ENCODE assay signal across 1 cellular context in the genomic region with DNA sequence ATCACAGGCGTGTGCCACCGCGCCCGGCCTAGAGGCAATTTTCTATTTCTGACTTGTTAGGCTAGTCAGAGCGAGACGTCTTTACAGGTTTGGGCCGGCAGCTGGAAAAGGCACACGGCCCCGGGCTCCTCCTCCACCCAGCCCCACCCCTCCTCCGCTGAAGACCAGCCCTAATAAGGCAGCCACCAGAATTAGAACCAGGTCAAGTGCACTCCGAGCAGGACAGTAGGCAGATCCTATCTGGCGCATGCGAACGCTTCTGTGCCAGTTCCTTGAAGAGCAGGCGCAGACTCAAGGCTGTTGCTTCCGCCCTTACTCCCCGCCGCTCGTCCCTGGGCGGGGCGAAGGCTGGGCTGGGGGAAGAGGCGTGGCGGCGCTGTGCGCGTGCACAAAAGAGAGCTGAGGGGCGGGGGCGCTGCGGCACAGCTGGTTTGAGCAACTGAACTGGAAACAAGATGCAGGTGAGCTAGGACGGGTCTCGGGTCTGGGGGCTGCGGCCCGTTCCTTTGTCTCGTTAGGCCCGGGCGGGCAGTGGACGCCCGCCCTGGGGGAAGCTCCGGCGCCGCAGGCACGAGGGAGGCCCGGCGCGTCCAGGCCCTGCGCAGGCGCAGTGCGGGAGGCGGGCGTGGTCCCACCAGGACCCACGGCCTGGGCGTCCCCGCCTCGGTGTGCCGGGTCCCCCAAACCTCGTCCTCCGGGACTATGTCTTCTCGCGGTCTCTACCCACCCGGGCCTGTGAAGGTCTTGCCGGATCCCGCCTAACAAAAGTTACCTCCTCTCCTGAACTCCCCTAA.
TF ChIP-seq lines count a peak whose summit lies in the region.

Gene PDCL3, plus strand, starts transcription at position 381 of the 794 bp plus-strand sequence. Its CDS starts 75 bp downstream, at position 456.

TF ChIP-seq in HepG2, 621 proteins besides CTCF, POLR2A, EP300 and RAD21 (continued from another document and continues in another):
- peak; percentile 78; the same call in 1 of the 2 replicates for TF ChIP-seq ZNF784 (CRISPR knock-in tag; IDR thresholded peaks at IDR 0.05; ENCODE audit: borderline replicate concordance)
- no peak for TF ChIP-seq LCORL (IDR thresholded peaks at IDR 0.05)
- peak; percentile 83 for TF ChIP-seq LCORL (CRISPR knock-in tag; IDR thresholded peaks at IDR 0.05)
- no peak for TF ChIP-seq ZC3H13 (CRISPR knock-in tag; IDR thresholded peaks at IDR 0.05)
- peak; percentile 91 for TF ChIP-seq SKIL (CRISPR knock-in tag; IDR thresholded peaks at IDR 0.05; ENCODE audit: borderline replicate concordance)
- no peak for TF ChIP-seq MBD4 (IDR thresholded peaks at IDR 0.05; ENCODE audit: borderline replicate concordance, low read length)
- TF ChIP-seq, protein P1, sequence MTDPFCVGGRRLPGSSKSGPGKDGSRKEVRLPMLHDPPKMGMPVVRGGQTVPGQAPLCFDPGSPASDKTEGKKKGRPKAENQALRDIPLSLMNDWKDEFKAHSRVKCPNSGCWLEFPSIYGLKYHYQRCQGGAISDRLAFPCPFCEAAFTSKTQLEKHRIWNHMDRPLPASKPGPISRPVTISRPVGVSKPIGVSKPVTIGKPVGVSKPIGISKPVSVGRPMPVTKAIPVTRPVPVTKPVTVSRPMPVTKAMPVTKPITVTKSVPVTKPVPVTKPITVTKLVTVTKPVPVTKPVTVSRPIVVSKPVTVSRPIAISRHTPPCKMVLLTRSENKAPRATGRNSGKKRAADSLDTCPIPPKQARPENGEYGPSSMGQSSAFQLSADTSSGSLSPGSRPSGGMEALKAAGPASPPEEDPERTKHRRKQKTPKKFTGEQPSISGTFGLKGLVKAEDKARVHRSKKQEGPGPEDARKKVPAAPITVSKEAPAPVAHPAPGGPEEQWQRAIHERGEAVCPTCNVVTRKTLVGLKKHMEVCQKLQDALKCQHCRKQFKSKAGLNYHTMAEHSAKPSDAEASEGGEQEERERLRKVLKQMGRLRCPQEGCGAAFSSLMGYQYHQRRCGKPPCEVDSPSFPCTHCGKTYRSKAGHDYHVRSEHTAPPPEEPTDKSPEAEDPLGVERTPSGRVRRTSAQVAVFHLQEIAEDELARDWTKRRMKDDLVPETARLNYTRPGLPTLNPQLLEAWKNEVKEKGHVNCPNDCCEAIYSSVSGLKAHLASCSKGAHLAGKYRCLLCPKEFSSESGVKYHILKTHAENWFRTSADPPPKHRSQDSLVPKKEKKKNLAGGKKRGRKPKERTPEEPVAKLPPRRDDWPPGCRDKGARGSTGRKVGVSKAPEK (CRISPR knock-in tag; IDR thresholded peaks at IDR 0.05; ENCODE audit: borderline replicate concordance), result no peak
- TF ChIP-seq, protein P2, sequence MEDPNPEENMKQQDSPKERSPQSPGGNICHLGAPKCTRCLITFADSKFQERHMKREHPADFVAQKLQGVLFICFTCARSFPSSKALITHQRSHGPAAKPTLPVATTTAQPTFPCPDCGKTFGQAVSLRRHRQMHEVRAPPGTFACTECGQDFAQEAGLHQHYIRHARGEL (CRISPR knock-in tag; IDR thresholded peaks at IDR 0.05), result no peak; the same call in 1 of the 2 replicates
- TF ChIP-seq ZSCAN25 (CRISPR knock-in tag; IDR thresholded peaks at IDR 0.05), result peak; percentile 65
- peak; percentile 69 for TF ChIP-seq ZNF773 (CRISPR knock-in tag; IDR thresholded peaks at IDR 0.05; ENCODE audit: borderline replicate concordance)
- TF ChIP-seq ZEB1 (IDR thresholded peaks at IDR 0.05; ENCODE audit: insufficient replicate concordance, low read depth), result no peak
- TF ChIP-seq TCF12 (IDR thresholded peaks at IDR 0.05), result no peak
- 0 out of 2 replicates have a peak, but pooled peaks have one; percentile 63 for TF ChIP-seq TCF12 (CRISPR knock-in tag; IDR thresholded peaks at IDR 0.05)
- peak; percentile 92 for TF ChIP-seq TARDBP (CRISPR knock-in tag; IDR thresholded peaks at IDR 0.05)
- peak; percentile 77 for TF ChIP-seq ZNF772 (CRISPR knock-in tag; IDR thresholded peaks at IDR 0.05)
- peak; percentile 97 for TF ChIP-seq MTERF4 (CRISPR knock-in tag; IDR thresholded peaks at IDR 0.05)
- TF ChIP-seq XRCC5 (optimal IDR thresholded peaks at IDR 0.05; ENCODE audit: low read length), result peak; percentile 66
- TF ChIP-seq EZH2 (conservative IDR thresholded peaks at IDR 0.05; ENCODE audit: low read depth, low read length), result no peak
- peak; percentile 84 for TF ChIP-seq FOXC1 (CRISPR knock-in tag; IDR thresholded peaks at IDR 0.05; ENCODE audit: borderline replicate concordance)
- TF ChIP-seq, protein P3, sequence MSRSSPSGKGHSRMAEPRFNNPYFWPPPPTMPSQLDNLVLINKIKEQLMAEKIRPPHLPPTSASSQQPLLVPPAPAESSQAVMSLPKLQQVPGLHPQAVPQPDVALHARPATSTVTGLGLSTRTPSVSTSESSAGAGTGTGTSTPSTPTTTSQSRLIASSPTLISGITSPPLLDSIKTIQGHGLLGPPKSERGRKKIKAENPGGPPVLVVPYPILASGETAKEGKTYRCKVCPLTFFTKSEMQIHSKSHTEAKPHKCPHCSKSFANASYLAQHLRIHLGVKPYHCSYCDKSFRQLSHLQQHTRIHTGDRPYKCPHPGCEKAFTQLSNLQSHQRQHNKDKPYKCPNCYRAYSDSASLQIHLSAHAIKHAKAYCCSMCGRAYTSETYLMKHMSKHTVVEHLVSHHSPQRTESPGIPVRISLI (CRISPR knock-in tag; IDR thresholded peaks at IDR 0.05; ENCODE audit: borderline replicate concordance), result peak; percentile 7; the same call in 1 of the 2 replicates
- 0 out of 2 replicates have a peak, but pooled peaks have one; percentile 30 for TF ChIP-seq ZBTB3 (CRISPR knock-in tag; IDR thresholded peaks at IDR 0.05; ENCODE audit: borderline replicate concordance, low read depth)
- 0 out of 2 replicates have a peak, but pooled peaks have one; percentile 76 for TF ChIP-seq DZIP1 (CRISPR knock-in tag; IDR thresholded peaks at IDR 0.05)
- peak; percentile 84 for TF ChIP-seq SALL1 (CRISPR knock-in tag; IDR thresholded peaks at IDR 0.05)
- TF ChIP-seq, protein P4, sequence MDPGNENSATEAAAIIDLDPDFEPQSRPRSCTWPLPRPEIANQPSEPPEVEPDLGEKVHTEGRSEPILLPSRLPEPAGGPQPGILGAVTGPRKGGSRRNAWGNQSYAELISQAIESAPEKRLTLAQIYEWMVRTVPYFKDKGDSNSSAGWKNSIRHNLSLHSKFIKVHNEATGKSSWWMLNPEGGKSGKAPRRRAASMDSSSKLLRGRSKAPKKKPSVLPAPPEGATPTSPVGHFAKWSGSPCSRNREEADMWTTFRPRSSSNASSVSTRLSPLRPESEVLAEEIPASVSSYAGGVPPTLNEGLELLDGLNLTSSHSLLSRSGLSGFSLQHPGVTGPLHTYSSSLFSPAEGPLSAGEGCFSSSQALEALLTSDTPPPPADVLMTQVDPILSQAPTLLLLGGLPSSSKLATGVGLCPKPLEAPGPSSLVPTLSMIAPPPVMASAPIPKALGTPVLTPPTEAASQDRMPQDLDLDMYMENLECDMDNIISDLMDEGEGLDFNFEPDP (CRISPR knock-in tag; conservative IDR thresholded peaks at IDR 0.05), result no peak
- no peak for TF ChIP-seq SOX6 (IDR thresholded peaks at IDR 0.05)
- peak; percentile 68 for TF ChIP-seq SOX6 (CRISPR knock-in tag; IDR thresholded peaks at IDR 0.05)
- TF ChIP-seq, protein P5, sequence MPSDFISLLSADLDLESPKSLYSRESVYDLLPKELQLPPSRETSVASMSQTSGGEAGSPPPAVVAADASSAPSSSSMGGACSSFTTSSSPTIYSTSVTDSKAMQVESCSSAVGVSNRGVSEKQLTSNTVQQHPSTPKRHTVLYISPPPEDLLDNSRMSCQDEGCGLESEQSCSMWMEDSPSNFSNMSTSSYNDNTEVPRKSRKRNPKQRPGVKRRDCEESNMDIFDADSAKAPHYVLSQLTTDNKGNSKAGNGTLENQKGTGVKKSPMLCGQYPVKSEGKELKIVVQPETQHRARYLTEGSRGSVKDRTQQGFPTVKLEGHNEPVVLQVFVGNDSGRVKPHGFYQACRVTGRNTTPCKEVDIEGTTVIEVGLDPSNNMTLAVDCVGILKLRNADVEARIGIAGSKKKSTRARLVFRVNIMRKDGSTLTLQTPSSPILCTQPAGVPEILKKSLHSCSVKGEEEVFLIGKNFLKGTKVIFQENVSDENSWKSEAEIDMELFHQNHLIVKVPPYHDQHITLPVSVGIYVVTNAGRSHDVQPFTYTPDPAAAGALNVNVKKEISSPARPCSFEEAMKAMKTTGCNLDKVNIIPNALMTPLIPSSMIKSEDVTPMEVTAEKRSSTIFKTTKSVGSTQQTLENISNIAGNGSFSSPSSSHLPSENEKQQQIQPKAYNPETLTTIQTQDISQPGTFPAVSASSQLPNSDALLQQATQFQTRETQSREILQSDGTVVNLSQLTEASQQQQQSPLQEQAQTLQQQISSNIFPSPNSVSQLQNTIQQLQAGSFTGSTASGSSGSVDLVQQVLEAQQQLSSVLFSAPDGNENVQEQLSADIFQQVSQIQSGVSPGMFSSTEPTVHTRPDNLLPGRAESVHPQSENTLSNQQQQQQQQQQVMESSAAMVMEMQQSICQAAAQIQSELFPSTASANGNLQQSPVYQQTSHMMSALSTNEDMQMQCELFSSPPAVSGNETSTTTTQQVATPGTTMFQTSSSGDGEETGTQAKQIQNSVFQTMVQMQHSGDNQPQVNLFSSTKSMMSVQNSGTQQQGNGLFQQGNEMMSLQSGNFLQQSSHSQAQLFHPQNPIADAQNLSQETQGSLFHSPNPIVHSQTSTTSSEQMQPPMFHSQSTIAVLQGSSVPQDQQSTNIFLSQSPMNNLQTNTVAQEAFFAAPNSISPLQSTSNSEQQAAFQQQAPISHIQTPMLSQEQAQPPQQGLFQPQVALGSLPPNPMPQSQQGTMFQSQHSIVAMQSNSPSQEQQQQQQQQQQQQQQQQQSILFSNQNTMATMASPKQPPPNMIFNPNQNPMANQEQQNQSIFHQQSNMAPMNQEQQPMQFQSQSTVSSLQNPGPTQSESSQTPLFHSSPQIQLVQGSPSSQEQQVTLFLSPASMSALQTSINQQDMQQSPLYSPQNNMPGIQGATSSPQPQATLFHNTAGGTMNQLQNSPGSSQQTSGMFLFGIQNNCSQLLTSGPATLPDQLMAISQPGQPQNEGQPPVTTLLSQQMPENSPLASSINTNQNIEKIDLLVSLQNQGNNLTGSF (CRISPR knock-in tag; IDR thresholded peaks at IDR 0.05), result peak; percentile 72; the same call in 1 of the 2 replicates
- peak; percentile 55; the same call in 1 of the 2 replicates for TF ChIP-seq HOMEZ (CRISPR knock-in tag; IDR thresholded peaks at IDR 0.05; ENCODE audit: low read depth)
